In genomic region chr6:110399219-110400071, GRCh38 we compare ENCODE assay signal across 10 cellular contexts. TPM values are rescaled to one million over a fixed set of nuclear protein-coding genes. Genes with fewer than 3 reads are reported as not detected.
DNase-seq lines count a peak whose midpoint lies in the region; ATAC-seq and TF ChIP-seq lines count a peak whose summit lies in the region.
"Had no signal": no experiment of that assay in that cellular context is flagged by ENCODE, and none has a peak within 500 bp of the region (broad histone marks: within the 10 kb centered on the region; RNA-seq: fewer than 3 reads in every experiment).

No MANE protein-coding gene starts in this region.

- no peaks in the 10 kb centered on the region for H3K9me2 ChIP-seq in GM23338 (ENCODE audit: insufficient read depth)

- H3K9me3 ChIP-seq in colonic mucosa: no peaks in the 10 kb centered on the region
- H3K9me3 ChIP-seq in stomach: no peaks in the 10 kb centered on the region
- H3K9me3 ChIP-seq in neural progenitor cell (ENCODE audit: low read depth): no peaks in the 10 kb centered on the region

- H3K36me3 ChIP-seq in GM23338 (ENCODE audit: insufficient read depth): no peaks in the 10 kb centered on the region
- H3K36me3 ChIP-seq in colonic mucosa: no peaks in the 10 kb centered on the region
- no peaks in the 10 kb centered on the region for H3K36me3 ChIP-seq in stomach
- H3K36me3 ChIP-seq in neural progenitor cell: no peaks in the 10 kb centered on the region

- H3K4me2 ChIP-seq in GM23338: no peak overlapping the region
- no peak overlapping the region for H3K4me2 ChIP-seq in neural progenitor cell

- TF ChIP-seq POLR2A in stomach (IDR thresholded peaks at IDR 0.05): no peak

- DNase-seq in GM23338 (ENCODE audit: low spot score) (no peak), colonic mucosa (no peak), left kidney (ENCODE audit: low read depth, low spot score) (peak; percentile 63), stomach (no peak), SIG-M5 (lab: John Stamatoyannopoulos, UW) (no peak), neural progenitor cell (ENCODE audit: low spot score) (no peak)
- DNase-seq: MM.1S; stimulated activated CD4-positive, alpha-beta T cell treated with anti-CD3 and anti-CD28 coated beads, Interleukin-15, amount 100 ng/mL, for 24 hours had no signal

- TF ChIP-seq CTCF in GM23338 (conservative IDR thresholded peaks at IDR 0.05; ENCODE audit: low read depth in 2 of 2) (no peak), colonic mucosa (IDR thresholded peaks at IDR 0.05) (no peak), stomach (IDR thresholded peaks at IDR 0.05) (no peak), neural progenitor cell (IDR thresholded peaks at IDR 0.05) (no peak)

- H2AFZ ChIP-seq in GM23338 (peak overlapping the region; percentile 87; the same call in 1 of the 2 replicates), neural progenitor cell (replicated peaks) (no peak overlapping the region)

- no peaks in the 10 kb centered on the region for H3K79me2 ChIP-seq in GM23338 (replicated peaks; ENCODE audit: insufficient read depth)
- H3K79me2 ChIP-seq in neural progenitor cell (ENCODE audit: low read depth): no peaks in the 10 kb centered on the region

- H3F3A ChIP-seq in GM23338 (replicated peaks; ENCODE audit: low read depth) (no peaks in the 10 kb centered on the region), neural progenitor cell (ENCODE audit: low read depth) (no peaks in the 10 kb centered on the region)

- H3K4me1 ChIP-seq in GM23338 (ENCODE audit: insufficient read depth): no peaks in the 10 kb centered on the region
- no peaks in the 10 kb centered on the region for H3K4me1 ChIP-seq in colonic mucosa
- H3K4me1 ChIP-seq in stomach: peaks cover 0 to 13% (median 7%) of the 10 kb centered on the region in 4 donors
- H3K4me1 ChIP-seq in neural progenitor cell: no peaks in the 10 kb centered on the region

- H4K20me1 ChIP-seq in GM23338 (replicated peaks; ENCODE audit: insufficient read depth): no peaks in the 10 kb centered on the region
- no peaks in the 10 kb centered on the region for H4K20me1 ChIP-seq in neural progenitor cell (ENCODE audit: low read depth)

- H3K36me3 Mint-ChIP-seq in GM23338 (ENCODE audit: low read depth): peaks cover 3% of the 10 kb centered on the region; the same call in 1 of the 3 replicates
- H3K36me3 Mint-ChIP-seq in neural progenitor cell: no peaks in the 10 kb centered on the region

- H3K4me3 ChIP-seq in GM23338: no peak overlapping the region
- H3K4me3 ChIP-seq in colonic mucosa: peak overlapping the region; percentile 38
- H3K4me3 ChIP-seq in stomach: peak overlapping the region; percentile 40 to 50 (median 43)
- no peak overlapping the region for H3K4me3 ChIP-seq in neural progenitor cell

- peak; percentile 56 for ATAC-seq in GM23338
- ATAC-seq in HG03095 (IDR thresholded peaks at IDR 0.05; ENCODE audit: unreplicated experiment): no peak
- no peak for ATAC-seq in GM19328 (IDR thresholded peaks at IDR 0.05; ENCODE audit: unreplicated experiment)

- H3K4me3 Mint-ChIP-seq in GM23338 (no peak overlapping the region; the same call in 2 of the 3 replicates), neural progenitor cell (no peak overlapping the region)

- no peak overlapping the region for H3K27ac ChIP-seq in GM23338 (ENCODE audit: low read depth)
- H3K27ac ChIP-seq in colonic mucosa: no peak overlapping the region
- H3K27ac ChIP-seq in stomach: peak overlapping the region in 2 of 5 donors; percentile 13 to 30
- no peak overlapping the region for H3K27ac ChIP-seq in neural progenitor cell

- intact Hi-C loops in colonic mucosa (cut with DNase I): no loop called here
- intact Hi-C loops in stomach (cut with DNase I; ENCODE audit: low total_unique reads): loop anchor here (10.0 kb wide), 3 partner anchors 225 to 695 kb away; partner anchors contain the start of gene WASF1

- peak overlapping the region in 1 of 2 donors; percentile 20 for H3K9ac ChIP-seq in colonic mucosa (ENCODE audit: low read depth in 2 of 2, low read length in 2 of 2)
- no peak overlapping the region for H3K9ac ChIP-seq in neural progenitor cell

- no peak overlapping the region for H3K27ac Mint-ChIP-seq in GM23338
- no peak overlapping the region for H3K27ac Mint-ChIP-seq in neural progenitor cell

- H3K27me3 ChIP-seq in GM23338 (ENCODE audit: insufficient read depth) (no peaks in the 10 kb centered on the region), colonic mucosa (no peaks in the 10 kb centered on the region), stomach (no peaks in the 10 kb centered on the region), neural progenitor cell (no peaks in the 10 kb centered on the region)

- TF ChIP-seq EP300 in stomach (IDR thresholded peaks at IDR 0.05): no peak

- peaks cover 3% of the 10 kb centered on the region; the same call in 1 of the 3 replicates for H3K4me1 Mint-ChIP-seq in GM23338
- peaks cover 3% of the 10 kb centered on the region for H3K4me1 Mint-ChIP-seq in neural progenitor cell

- H3K27me3 Mint-ChIP-seq in GM23338 (ENCODE audit: insufficient read depth, low read depth, poor library complexity) (peaks cover 5% of the 10 kb centered on the region), neural progenitor cell (ENCODE audit: insufficient read depth, low read depth) (peaks cover 4% of the 10 kb centered on the region)

- 24 to 48% (median 33%) methylated on average over 19 to 43 of the region's 43 CpGs for WGBS in stomach, 5 donors

- no peaks in the 10 kb centered on the region for H3K9me3 Mint-ChIP-seq in GM23338
- H3K9me3 Mint-ChIP-seq in neural progenitor cell: no peaks in the 10 kb centered on the region

TF ChIP-seq in GM23338, 12 proteins besides CTCF, POLR2A, EP300 and RAD21:
- TF ChIP-seq NANOG (IDR thresholded peaks at IDR 0.05; ENCODE audit: borderline replicate concordance): no peak

RNA-seq across cellular contexts. Expression of gene DDO, which starts 15.9 kb away (rescaled TPM):
- 0.10 TPM in 1 of 2 replicates, not detected in the other for total RNA-seq in GM23338 (2014; rRNA removed; shearing (Covaris generic))
- polyA plus RNA-seq in GM23338 (2016; fragmentation: Nextera tagmentation; extraction: Ambion mirVana) (not detected in 2 replicates), stomach (1 to 10 TPM in 1 of 3 donors, under 1 TPM in 2; 0.40 to 1.2 (median 0.44) TPM)
- total RNA-seq in colonic mucosa (1 to 10 TPM; 2.0 to 2.3 TPM), stomach (1 to 10 TPM in 2 of 5 donors, not detected in 3; 1.8 to 4.1 TPM), neural progenitor cell (ENCODE audit: low replicate concordance) (not detected in 2 replicates)

RNA-seq across cellular contexts. Expression of gene METTL24, which starts 41.3 kb away (rescaled TPM):
- total RNA-seq in GM23338 (2014; rRNA removed; shearing (Covaris generic)): 0.35 TPM in 1 of 2 replicates, not detected in the other
- polyA plus RNA-seq in GM23338 (2016; fragmentation: Nextera tagmentation; extraction: Ambion mirVana) (not detected in 2 replicates), stomach (1 to 10 TPM in 1 of 3 donors, under 1 TPM in 2; 0.55 to 1.7 (median 0.87) TPM)
- total RNA-seq in colonic mucosa (1 to 10 TPM in 1 of 2 donors, under 1 TPM in 1; 0.54 to 3.5 TPM), stomach (10 to 100 TPM in 2 of 5 donors, 1 to 10 TPM in 2, not detected in 1; 2.8 to 25.8 (median 9.5) TPM), neural progenitor cell (ENCODE audit: low replicate concordance) (3.2 and 4.5 TPM in 2 replicates)

Comparison
In these comparisons a context has a peak if more than half of its experiments do, and no peak if none do; other contexts are left out.
1. H3K4me3 ChIP-seq: peak in colonic mucosa (single experiment) and stomach (4 of 4); none in GM23338 (single experiment) and neural progenitor cell (single experiment).